ENCODE assay signal across 27 cellular contexts in genomic region chr9:119955276-119955675, GRCh38.
"Had no signal": no experiment of that assay in that cellular context is flagged by ENCODE, and none has a peak within 500 bp of the region (broad histone marks: within the 10 kb centered on the region; RNA-seq: fewer than 3 reads in every experiment).

No MANE protein-coding gene starts in this region.

- H3K27ac ChIP-seq: KMS-11 had no signal

- DNase-seq: activated B cell treated with CpG ODN at 0.5 μM for 24 hours; activated CD4-positive, alpha-beta memory T cell treated with anti-CD3 and anti-CD28 coated beads, Interleukin-2, amount 10 ng/mL, durations not matched to agents 7 days and 5 days; activated CD4-positive, alpha-beta T cell treated with anti-CD3 and anti-CD28 coated beads for 1 hour; activated CD4-positive, alpha-beta T cell treated with anti-CD3 and anti-CD28 coated beads, Interleukin-2, amount 10 ng/mL, durations not matched to agents 24 days and 14 days; activated gamma-delta T cell; activated naive CD4-positive, alpha-beta T cell treated with anti-CD3 and anti-CD28 coated beads for 36 hours; activated T-cell treated with anti-CD3 and anti-CD28 coated beads for 4 hours; activated T-cell treated with anti-CD3 and anti-CD28 coated beads, Interleukin-2, amount 50 U/mL, for 48 hours; cerebellar nuclear complex; MM.1S; NCI-H1105; NCI-H1436; NCI-H1694 treated with DMSO at 0.1 percent for 48 hours; NCI-H2029 treated with DMSO at 0.1 percent for 48 hours; NCI-H345; NCI-H510A; NCI-H526 treated with DMSO at 0.1 percent for 48 hours; NK-92 treated with Interleukin-12 subunit alpha and Interleukin-12 subunit beta, amount 100 ng/mL, for 24 hours; OCI-M1; RPMI8226; T-cell; T-helper 2 cell; T1000 had no signal

- H3K9ac ChIP-seq: KMS-11 had no signal

- ATAC-seq: activated T-helper 17 cell treated with anti-CD3 and anti-CD28 coated beads, Interleukin-2, amount 50 U/mL, for 72 hours; Panc1; Right ventricle myocardium inferior; T-cell had no signal

- H3K4me2 ChIP-seq: KMS-11 had no signal
